In the genomic region with DNA sequence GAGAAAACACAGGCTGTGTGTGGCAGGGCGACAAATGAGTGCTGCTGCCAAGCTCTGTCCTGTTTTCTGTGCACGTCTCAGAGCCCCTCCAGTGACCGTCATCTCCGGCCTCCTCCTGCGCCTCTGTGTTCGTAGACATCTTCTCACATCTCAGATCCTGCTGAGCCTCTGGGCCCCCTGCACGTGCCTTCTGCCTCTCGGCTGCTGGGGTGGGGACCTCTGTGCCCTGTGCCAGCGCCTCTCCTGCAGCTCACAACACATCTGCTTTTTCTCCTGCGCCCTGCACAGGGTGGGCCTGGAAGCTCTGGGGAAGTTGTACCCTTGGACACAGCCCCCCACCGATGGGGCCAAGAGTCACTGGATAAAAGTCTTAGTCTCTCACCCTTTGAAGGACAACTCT, we compare ENCODE assay signal across 36 cellular contexts. TPM values are rescaled to one million over a fixed set of nuclear protein-coding genes. Genes with fewer than 3 reads are reported as not detected.
"Had no signal": no experiment of that assay in that cellular context is flagged by ENCODE, and none has a peak within 500 bp of the region (broad histone marks: within the 10 kb centered on the region; RNA-seq: fewer than 3 reads in every experiment).

No MANE protein-coding gene starts in this region.

- H3K27me3 ChIP-seq: heart left ventricle, left lung, right atrium auricular region, right lobe of liver, tibial nerve, uterus had no signal

- H3K4me1 ChIP-seq: heart left ventricle, left lung, lower lobe of right lung, parathyroid adenoma, right atrium auricular region, right lobe of liver, tibial nerve, uterus had no signal

- H3K27ac ChIP-seq: heart left ventricle, left lung, lower lobe of right lung, parathyroid adenoma, right atrium auricular region, right lobe of liver, tibial nerve, uterus had no signal

- H3K9ac ChIP-seq: parathyroid adenoma had no signal

- DNase-seq: heart left ventricle; left colon; left lung; lower lobe of right lung; mammary epithelial cell; mesenchymal stem cell; naive thymus-derived CD8-positive, alpha-beta T cell; nucleus accumbens; right lobe of liver; stimulated activated CD4-positive, alpha-beta T cell treated with anti-CD3 and anti-CD28 coated beads, Interleukin-12 subunit alpha, Interleukin-12 subunit beta, amount 100 ng/mL, for 4 hours; stimulated activated CD4-positive, alpha-beta T cell treated with anti-CD3 and anti-CD28 coated beads, Interleukin-15, amount 100 ng/mL, for 24 hours; stimulated activated CD4-positive, alpha-beta T cell treated with anti-CD3 and anti-CD28 coated beads, Interleukin-2, amount 100 ng/mL, for 24 hours; stimulated activated CD4-positive, alpha-beta T cell treated with anti-CD3 and anti-CD28 coated beads, Interleukin-4, amount 100 ng/mL, for 24 hours; stimulated activated naive CD4-positive, alpha-beta T cell; uterus had no signal

- H3K4me3 Mint-ChIP-seq: naive thymus-derived CD8-positive, alpha-beta T cell; nephron; neural crest cell; stimulated activated effector memory CD8-positive, alpha-beta T cell treated with anti-CD3 and anti-CD28 coated beads, Interleukin-12 subunit alpha, Interleukin-12 subunit beta, amount 100 ng/mL, for 72 hours; stimulated activated naive CD8-positive, alpha-beta T cell treated with anti-CD3 and anti-CD28 coated beads, Interleukin-15, Interleukin-2, amounts not matched to agents 100 ng/mL and 50 ng/mL, for 24 hours; type B pancreatic cell had no signal

- FAIRE-seq: keratinocyte had no signal

- H3K9me3 ChIP-seq: heart left ventricle, left lung, lower lobe of right lung, right atrium auricular region, right lobe of liver, tibial nerve, uterus had no signal

- H3K4me1 Mint-ChIP-seq: naive thymus-derived CD8-positive, alpha-beta T cell; nephron; neural crest cell; stimulated activated effector memory CD8-positive, alpha-beta T cell treated with anti-CD3 and anti-CD28 coated beads, Interleukin-12 subunit alpha, Interleukin-12 subunit beta, amount 100 ng/mL, for 72 hours had no signal

- H3K9me3 Mint-ChIP-seq: naive thymus-derived CD8-positive, alpha-beta T cell; neural crest cell; stimulated activated effector memory CD8-positive, alpha-beta T cell treated with anti-CD3 and anti-CD28 coated beads, Interleukin-12 subunit alpha, Interleukin-12 subunit beta, amount 100 ng/mL, for 72 hours; stimulated activated naive CD8-positive, alpha-beta T cell treated with anti-CD3 and anti-CD28 coated beads, Interleukin-15, Interleukin-2, amounts not matched to agents 100 ng/mL and 50 ng/mL, for 24 hours had no signal

- H3K36me3 Mint-ChIP-seq: naive thymus-derived CD8-positive, alpha-beta T cell; stimulated activated effector memory CD8-positive, alpha-beta T cell treated with anti-CD3 and anti-CD28 coated beads, Interleukin-12 subunit alpha, Interleukin-12 subunit beta, amount 100 ng/mL, for 72 hours; type B pancreatic cell had no signal

- H3K27ac Mint-ChIP-seq: naive thymus-derived CD8-positive, alpha-beta T cell; nephron; progenitor cell of endocrine pancreas; stimulated activated effector memory CD8-positive, alpha-beta T cell treated with anti-CD3 and anti-CD28 coated beads, Interleukin-12 subunit alpha, Interleukin-12 subunit beta, amount 100 ng/mL, for 72 hours; stimulated activated naive CD8-positive, alpha-beta T cell treated with anti-CD3 and anti-CD28 coated beads, Interleukin-15, Interleukin-2, amounts not matched to agents 100 ng/mL and 50 ng/mL, for 24 hours; type B pancreatic cell had no signal

- H3K36me3 ChIP-seq: heart left ventricle, left lung, lower lobe of right lung, right atrium auricular region, right lobe of liver, tibial nerve, uterus had no signal

- H3K4me3 ChIP-seq: heart left ventricle, left lung, lower lobe of right lung, right atrium auricular region, right lobe of liver, smooth muscle cell, tibial nerve, uterus had no signal

- H3K27me3 Mint-ChIP-seq: naive thymus-derived CD8-positive, alpha-beta T cell; progenitor cell of endocrine pancreas; stimulated activated naive CD8-positive, alpha-beta T cell treated with anti-CD3 and anti-CD28 coated beads, Interleukin-15, Interleukin-2, amounts not matched to agents 100 ng/mL and 50 ng/mL, for 24 hours; type B pancreatic cell had no signal

RNA-seq across cellular contexts. Expression of gene CTAG2, which starts 2.4 kb away (rescaled TPM):
- total RNA-seq: left colon, left lung, liver, lower lobe of right lung, mammary epithelial cell, mucosa of gallbladder, neural crest cell, progenitor cell of endocrine pancreas, pulmonary artery endothelial cell, renal cortical epithelial cell, right atrium auricular region, right lobe of liver, skeletal muscle tissue, smooth muscle cell, subcutaneous adipose tissue, temporal lobe, tibial nerve, ureter, uterus had no signal
- polyA plus RNA-seq: heart left ventricle; keratinocyte; liver; mammary epithelial cell; naive thymus-derived CD8-positive, alpha-beta T cell; smooth muscle cell had no signal

RNA-seq across cellular contexts. Expression of gene CTAG1B, which starts 36.7 kb away (rescaled TPM):
- total RNA-seq: heart left ventricle; left colon; left lung; liver; lower lobe of right lung; mammary epithelial cell; mucosa of gallbladder; naive thymus-derived CD8-positive, alpha-beta T cell; neural crest cell; osteoblast; progenitor cell of endocrine pancreas; pulmonary artery endothelial cell; renal cortical epithelial cell; right atrium auricular region; right lobe of liver; skeletal muscle tissue; smooth muscle cell; subcutaneous adipose tissue; temporal lobe; tibial nerve; ureter had no signal
- polyA plus RNA-seq: heart left ventricle; keratinocyte; liver; mammary epithelial cell; naive thymus-derived CD8-positive, alpha-beta T cell; smooth muscle cell; thymus had no signal
